In genomic region chr4:88283661-88284377, GRCh38 we compare ENCODE assay signal across 8 cellular contexts. TPM values are rescaled to one million over a fixed set of nuclear protein-coding genes. Genes with fewer than 3 reads are reported as not detected.
DNase-seq lines count a peak whose midpoint lies in the region; ATAC-seq and TF ChIP-seq lines count a peak whose summit lies in the region.

No MANE protein-coding gene starts in this region.

- H3K9me3 Mint-ChIP-seq in CD8-positive, alpha-beta T cell = no peaks in the 10 kb centered on the region
- no peaks in the 10 kb centered on the region for H3K9me3 Mint-ChIP-seq in progenitor cell of endocrine pancreas (ENCODE audit: low read depth)

- H3K4me1 Mint-ChIP-seq in CD8-positive, alpha-beta T cell (ENCODE audit: low read depth) = peaks cover 54% of the 10 kb centered on the region
- peaks cover 44% of the 10 kb centered on the region for H3K4me1 Mint-ChIP-seq in T-helper 17 cell
- H3K4me1 Mint-ChIP-seq in progenitor cell of endocrine pancreas (ENCODE audit: low read depth) = peaks cover 34% of the 10 kb centered on the region

- H3K4me3 ChIP-seq in CD8-positive, alpha-beta T cell (ENCODE audit: low read depth, low read length) = peak overlapping the region; percentile 99
- H3K4me3 ChIP-seq in HUES6 (ENCODE audit: low read depth, low read length) = peak overlapping the region; percentile 92
- peak overlapping the region in 2 of 4 donors; percentile 70 to 74 for H3K4me3 ChIP-seq in adrenal gland

- H3K4me3 Mint-ChIP-seq in CD8-positive, alpha-beta T cell = peak overlapping the region; percentile 84
- H3K4me3 Mint-ChIP-seq in T-helper 17 cell (peak overlapping the region; percentile 97), progenitor cell of endocrine pancreas (ENCODE audit: low read depth) (peak overlapping the region; percentile 91)

- H3K27ac ChIP-seq in CD8-positive, alpha-beta T cell (ENCODE audit: low read depth, low read length) = peak overlapping the region; percentile 99
- H3K27ac ChIP-seq in HUES6 (ENCODE audit: low read depth, low read length) = peak overlapping the region; percentile 73; the same call in 1 of the 2 replicates
- peak overlapping the region; percentile 88 to 99 (median 98) for H3K27ac ChIP-seq in adrenal gland

- CTCF ChIA-PET in CD8-positive, alpha-beta T cell (lab: Charles Lee) = interaction anchor here (0.6 to 2.7 kb wide), 8 partner anchors 11 to 930 kb away, joined by 3 to 9 read pairs (median 4); partner anchors contain the start of genes HERC5 and HERC6

- peak overlapping the region; percentile 94 for H3K27ac Mint-ChIP-seq in CD8-positive, alpha-beta T cell
- H3K27ac Mint-ChIP-seq in T-helper 17 cell = peak overlapping the region; percentile 99
- peak overlapping the region; percentile 99 for H3K27ac Mint-ChIP-seq in progenitor cell of endocrine pancreas

- peaks cover 46% of the 10 kb centered on the region for H3K4me1 ChIP-seq in CD8-positive, alpha-beta T cell (ENCODE audit: insufficient read depth, low read length)
- H3K4me1 ChIP-seq in HUES6 (ENCODE audit: control insufficient read depth, insufficient read depth, low read length) (peaks cover 22% of the 10 kb centered on the region; the same call in 1 of the 2 replicates), adrenal gland (replicated peaks in 1 of 2) (peaks cover 4 to 29% of the 10 kb centered on the region in 2 donors)

- DNase-seq in CD8-positive, alpha-beta T cell = peak; percentile 53 to 81 (median 75)
- DNase-seq in T-helper 17 cell (peak; percentile 57 to 72 (median 67)), adrenal gland (peak; percentile 64 to 76 (median 72)), left cardiac atrium (peak; percentile 73), progenitor cell of endocrine pancreas (ENCODE audit: low spot score, unreplicated experiment) (peak; percentile 56), ureter (ENCODE audit: low spot score) (peak; percentile 60)

- TF ChIP-seq POLR2A in adrenal gland (IDR thresholded peaks at IDR 0.05) = peak in 1 of 2 donors; percentile 71

- peak overlapping the region; percentile 91 for H3K9ac ChIP-seq in HUES6 (ENCODE audit: low read length)

- intact Hi-C loops in CD8-positive, alpha-beta T cell (cut with DNase I, micrococcal nuclease) = loop anchor here (1.0 to 10.0 kb wide), 18 partner anchors 39 to 1349 kb away; partner anchors contain the start of genes AFF1 (in 2 of the 2), HERC5 (in 2 of the 2), PYURF (in 2 of the 2) and GPRIN3 (in 1 of the 2)
- intact Hi-C loops in adrenal gland (cut with DNase I) (no loop called here), left cardiac atrium (cut with DNase I) (loop anchor here in 1 of 2 donors (5.0 kb wide), 1 partner anchor 98 kb away; no protein-coding TSS in a partner anchor)

- H3K27me3 Mint-ChIP-seq in CD8-positive, alpha-beta T cell (ENCODE audit: low read depth) = no peaks in the 10 kb centered on the region
- H3K27me3 Mint-ChIP-seq in T-helper 17 cell = no peaks in the 10 kb centered on the region
- H3K27me3 Mint-ChIP-seq in progenitor cell of endocrine pancreas = no peaks in the 10 kb centered on the region

- POLR2A ChIA-PET in CD8-positive, alpha-beta T cell (lab: Charles Lee) = interaction anchor here (0.8 to 3.9 kb wide), 22 partner anchors 8 to 1064 kb away, joined by 3 to 39 read pairs (median 4); partner anchors contain the start of genes HERC3, HERC5, HERC6 and KLHL8

- H3K36me3 Mint-ChIP-seq in CD8-positive, alpha-beta T cell = peaks cover 14% of the 10 kb centered on the region
- H3K36me3 Mint-ChIP-seq in T-helper 17 cell (ENCODE audit: low read depth) = peaks cover 2% of the 10 kb centered on the region
- H3K36me3 Mint-ChIP-seq in progenitor cell of endocrine pancreas (ENCODE audit: insufficient read depth) = no peaks in the 10 kb centered on the region

- no peak for TF ChIP-seq CTCF in CD8-positive, alpha-beta T cell (IDR thresholded peaks at IDR 0.05)
- TF ChIP-seq CTCF in adrenal gland (IDR thresholded peaks at IDR 0.05) = peak in 1 of 6 experiments; percentile 5
- TF ChIP-seq CTCF in progenitor cell of endocrine pancreas (IDR thresholded peaks at IDR 0.05; ENCODE audit: unreplicated experiment) = peak; percentile 8

- H3K9me3 ChIP-seq in CD8-positive, alpha-beta T cell (ENCODE audit: low read length) = no peaks in the 10 kb centered on the region
- H3K9me3 ChIP-seq in HUES6 (ENCODE audit: control insufficient read depth, insufficient read depth, low read depth, low read length) (no peaks in the 10 kb centered on the region), T-helper 17 cell (ENCODE audit: control insufficient read depth, low read length, poor library complexity, severe bottlenecking) (no peaks in the 10 kb centered on the region), adrenal gland (replicated peaks in 1 of 3) (no peaks in the 10 kb centered on the region)

- WGBS in adrenal gland, 4 donors = 0% methylated on average over 18 to 65 of the region's 65 CpGs

- ATAC-seq in CD8-positive, alpha-beta T cell = peak; percentile 45
- ATAC-seq in GM21390 (IDR thresholded peaks at IDR 0.05; ENCODE audit: unreplicated experiment) = peak; percentile 24
- peak; percentile 47 for ATAC-seq in T-helper 17 cell
- ATAC-seq in left cardiac atrium = peak; percentile 54 to 66

- no peaks in the 10 kb centered on the region for H3K36me3 ChIP-seq in CD8-positive, alpha-beta T cell (ENCODE audit: insufficient read depth, low read length)
- no peaks in the 10 kb centered on the region for H3K36me3 ChIP-seq in HUES6 (ENCODE audit: control insufficient read depth, insufficient read depth, low read length)
- H3K36me3 ChIP-seq in adrenal gland (replicated peaks in 1 of 2) = no peaks in the 10 kb centered on the region

- no peaks in the 10 kb centered on the region for H3K27me3 ChIP-seq in CD8-positive, alpha-beta T cell (ENCODE audit: insufficient read depth, low read length)
- H3K27me3 ChIP-seq in HUES6 (ENCODE audit: control insufficient read depth, insufficient read depth, low read length) = peaks cover 7% of the 10 kb centered on the region; the same call in 1 of the 2 replicates
- no peaks in the 10 kb centered on the region for H3K27me3 ChIP-seq in adrenal gland

RNA-seq across cellular contexts. Expression of gene PPM1K, which starts 0.5 kb away (rescaled TPM):
- 10 to 100 TPM; 59.8 to 61.0 TPM for total RNA-seq in CD8-positive, alpha-beta T cell
- total RNA-seq in T-helper 17 cell (10 to 100 TPM; 77.3 to 91.1 TPM), adrenal gland (10 to 100 TPM; 18.7 to 53.5 (median 26.8) TPM), left cardiac atrium (100 to 1,000 TPM in 1 of 2 donors, 10 to 100 TPM in 1; 61.9 to 126 TPM), progenitor cell of endocrine pancreas (19.6 and 23.7 TPM in 2 replicates), ureter (14.2 TPM)
- 10 to 100 TPM in 1 of 3 donors, 1 to 10 TPM in 2; 4.1 to 27.3 (median 4.7) TPM for polyA plus RNA-seq in adrenal gland

Comparison
In these comparisons a context has a peak if more than half of its experiments do, and no peak if none do; other contexts are left out.
1. intact Hi-C loops: an anchor here in CD8-positive, alpha-beta T cell (1.0 to 10.0 kb wide); none called in adrenal gland.